ENCODE assay signal across 13 cellular contexts in the genomic region with DNA sequence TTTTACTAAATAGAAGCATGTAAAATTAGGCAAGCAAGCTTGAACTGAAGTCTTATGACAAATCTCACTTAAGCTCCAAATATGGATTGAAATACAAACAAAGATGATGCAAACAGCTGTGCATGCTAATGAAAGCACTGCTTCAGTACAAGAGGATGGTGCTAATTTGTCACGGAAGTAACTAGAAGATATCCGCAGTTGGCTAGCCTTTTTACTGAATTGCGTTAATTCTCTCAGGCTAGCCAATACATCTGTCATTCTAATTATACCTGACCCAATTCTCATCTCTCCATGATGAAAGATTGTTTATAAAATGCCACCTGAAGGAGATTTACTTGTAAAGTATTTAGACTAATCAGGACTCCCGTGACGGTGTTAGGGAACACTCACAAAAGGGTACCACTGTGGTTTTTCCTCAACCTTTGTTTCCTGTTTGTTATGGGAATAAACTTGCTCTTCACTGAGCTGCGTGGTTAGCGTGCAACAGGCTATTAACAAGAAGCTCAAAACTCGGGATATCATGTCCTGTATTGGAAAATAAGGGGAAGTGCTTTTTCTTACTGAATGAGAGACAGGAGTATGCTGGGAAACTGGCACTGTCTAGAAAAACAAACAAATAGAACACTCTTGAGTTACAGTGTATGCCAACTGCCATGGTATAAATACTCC.
DNase-seq lines count a peak whose midpoint lies in the region; ATAC-seq lines count a peak whose summit lies in the region.
"Had no signal": no experiment of that assay in that cellular context is flagged by ENCODE, and none has a peak within 500 bp of the region (broad histone marks: within the 10 kb centered on the region; RNA-seq: fewer than 3 reads in every experiment).

No MANE protein-coding gene starts in this region.

- no peak overlapping the region for H4K91ac ChIP-seq in mesenchymal stem cell (ENCODE audit: low read length)

- H2AFZ ChIP-seq in mesenchymal stem cell (ENCODE audit: low read depth, low read length), result no peak overlapping the region

- 79% methylated on average over 8 of the region's 8 CpGs for WGBS in mesenchymal stem cell

- no peak overlapping the region for H2BK15ac ChIP-seq in mesenchymal stem cell (ENCODE audit: low read depth, poor library complexity, severe bottlenecking)

- H3K4ac ChIP-seq in mesenchymal stem cell (ENCODE audit: low read depth in 1 of 2, low read length in 2 of 2), result no peak overlapping the region

- H2BK120ac ChIP-seq in mesenchymal stem cell (ENCODE audit: low read depth, low read length), result no peak overlapping the region

- no peak for ATAC-seq in HG03045 (IDR thresholded peaks at IDR 0.05; ENCODE audit: unreplicated experiment)

- no peak overlapping the region for H3K14ac ChIP-seq in mesenchymal stem cell (ENCODE audit: low read length in 2 of 2)

- H3K36me3 ChIP-seq in mesenchymal stem cell (ENCODE audit: control insufficient read depth in 1 of 2, insufficient read depth in 2 of 2, low read depth in 1 of 2, low read length in 2 of 2), result peaks cover 6 to 44% of the 10 kb centered on the region in 2 experiments
- H3K36me3 ChIP-seq: colonic mucosa had no signal

- no peaks in the 10 kb centered on the region for H3K27me3 ChIP-seq in mesenchymal stem cell (ENCODE audit: control insufficient read depth in 1 of 2, insufficient read depth in 1 of 2, low read length in 2 of 2)
- H3K27me3 ChIP-seq: BLaER1 treated with 17β-estradiol and CSF1 and Interleukin-3, amounts not matched to agents 10 nM and 100 nM; colonic mucosa had no signal

- H3K9me3 ChIP-seq in mesenchymal stem cell (ENCODE audit: control insufficient read depth, low read length), result no peaks in the 10 kb centered on the region
- H3K9me3 ChIP-seq: colonic mucosa, SK-N-SH had no signal

- no peak overlapping the region for H2AK5ac ChIP-seq in mesenchymal stem cell (ENCODE audit: low read length, severe bottlenecking)

- no peak overlapping the region for H2BK5ac ChIP-seq in mesenchymal stem cell (ENCODE audit: low read depth, low read length, poor library complexity, severe bottlenecking)

- H3K79me1 ChIP-seq in mesenchymal stem cell (replicated peaks; ENCODE audit: low read length, poor library complexity, severe bottlenecking), result peaks cover 23% of the 10 kb centered on the region

- H3K23ac ChIP-seq in mesenchymal stem cell (ENCODE audit: low read length in 2 of 2), result no peak overlapping the region

- no peak overlapping the region for H2BK12ac ChIP-seq in mesenchymal stem cell (ENCODE audit: low read length in 2 of 2)

- no peak overlapping the region for H3K18ac ChIP-seq in mesenchymal stem cell (ENCODE audit: low read depth in 1 of 2, low read length in 2 of 2)

- no peak overlapping the region for H3K4me2 ChIP-seq in mesenchymal stem cell (ENCODE audit: low read length, poor library complexity, severe bottlenecking)
- H3K4me2 ChIP-seq: BLaER1 treated with 17β-estradiol and CSF1 and Interleukin-3, amounts not matched to agents 10 nM and 100 nM; KMS-11; SK-N-SH had no signal

- H4K8ac ChIP-seq in mesenchymal stem cell (ENCODE audit: low read length), result no peak overlapping the region

- DNase-seq in COR-L47 (lab: John Stamatoyannopoulos, UW) (peak; percentile 55), NCI-H2107 (lab: John Stamatoyannopoulos, UW) (peak; percentile 32), cerebellar nuclear complex (lab: John Stamatoyannopoulos, UW) (peak; percentile 12 to 39), mesenchymal stem cell (peak; percentile 71), 8988T (no peak), Kasumi-1 (lab: John Stamatoyannopoulos, UW) (no peak), RKO (ENCODE audit: low spot score) (no peak)
- DNase-seq: colonic mucosa, left cardiac atrium, SK-N-SH had no signal

- no peak overlapping the region for H3K9ac ChIP-seq in mesenchymal stem cell (ENCODE audit: low read length)
- H3K9ac ChIP-seq: BLaER1 treated with 17β-estradiol and CSF1 and Interleukin-3, amounts not matched to agents 10 nM and 100 nM; KMS-11; SK-N-SH had no signal

- H3K27ac ChIP-seq in mesenchymal stem cell (ENCODE audit: low read length, poor library complexity, severe bottlenecking), result no peak overlapping the region
- H3K27ac ChIP-seq: BLaER1 treated with 17β-estradiol and CSF1 and Interleukin-3, amounts not matched to agents 10 nM and 100 nM; colonic mucosa; KMS-11 had no signal

- H3K4me1 ChIP-seq in mesenchymal stem cell (ENCODE audit: control insufficient read depth, insufficient read depth, low read depth, low read length), result peaks cover under 1% of the 10 kb centered on the region
- H3K4me1 ChIP-seq: BLaER1 treated with 17β-estradiol and CSF1 and Interleukin-3, amounts not matched to agents 10 nM and 100 nM; colonic mucosa had no signal

- H3K4me3 ChIP-seq in mesenchymal stem cell (ENCODE audit: insufficient read depth in 1 of 2, low read depth in 1 of 2, low read length in 2 of 2), result no peak overlapping the region
- H3K4me3 ChIP-seq: BLaER1 treated with 17β-estradiol and CSF1 and Interleukin-3, amounts not matched to agents 10 nM and 100 nM; colonic mucosa had no signal

Comparison
In these comparisons a context has a peak if more than half of its experiments do, and no peak if none do; other contexts are left out.
1. DNase-seq: peak in COR-L47 (single experiment), NCI-H2107 (single experiment), cerebellar nuclear complex (2 of 2) and mesenchymal stem cell (single experiment); none in 8988T (single experiment), Kasumi-1 (0 of 2) and RKO (single experiment).